10 cellular contexts compared by ENCODE assay signal in genomic region chr12:96218989-96219678, GRCh38. TPM values are rescaled to one million over a fixed set of nuclear protein-coding genes. Genes with fewer than 3 reads are reported as not detected.
DNase-seq lines count a peak whose midpoint lies in the region; ATAC-seq and TF ChIP-seq lines count a peak whose summit lies in the region.
"Had no signal": no experiment of that assay in that cellular context is flagged by ENCODE, and none has a peak within 500 bp of the region (broad histone marks: within the 10 kb centered on the region; RNA-seq: fewer than 3 reads in every experiment).

No MANE protein-coding gene starts in this region.

- TF ChIP-seq CTCF in brain (conservative IDR thresholded peaks at IDR 0.05) (no peak), nephron (IDR thresholded peaks at IDR 0.05; ENCODE audit: unreplicated experiment in 3 of 3) (no peak), Peyer's patch (IDR thresholded peaks at IDR 0.05) (no peak)

- peak; percentile 72 for DNase-seq in COLO668 (lab: John Stamatoyannopoulos, UW; ENCODE audit: unreplicated experiment)
- peak; percentile 64 for DNase-seq in NCI-H146 treated with DMSO at 0.1 percent for 48 hours (lab: John Stamatoyannopoulos, UW; ENCODE audit: unreplicated experiment)
- DNase-seq in stimulated activated CD4-positive, alpha-beta T cell treated with anti-CD3 and anti-CD28 coated beads, Interleukin-1b, Interleukin-23, amount 100 ng/mL, for 48 hours = no peak
- no peak for DNase-seq in activated CD4-positive, CD25-positive, alpha-beta regulatory T cell treated with anti-CD3 and anti-CD28 coated beads, Interleukin-2, amount 50 U/mL, for 72 hours
- DNase-seq in Peyer's patch = no peak
- DNase-seq: Karpas-422 had no signal

- H3K4me3 Mint-ChIP-seq in brain (no peak overlapping the region), nephron (no peak overlapping the region)

- H3K27ac Mint-ChIP-seq in brain (peak overlapping the region in 3 of 5 experiments; percentile 56 to 83 (median 70)), nephron (peak overlapping the region; percentile 30 to 43 (median 30))

- no peak for ATAC-seq in HG03280 (IDR thresholded peaks at IDR 0.05; ENCODE audit: unreplicated experiment)

- no peaks in the 10 kb centered on the region for H3K27me3 ChIP-seq in Peyer's patch

- TF ChIP-seq POLR2A in Peyer's patch (IDR thresholded peaks at IDR 0.05) = no peak

- H3K36me3 Mint-ChIP-seq in brain (no peaks in the 10 kb centered on the region), nephron (ENCODE audit: low read depth) (peaks cover 19% of the 10 kb centered on the region)

- no peaks in the 10 kb centered on the region for H3K9me3 ChIP-seq in Peyer's patch

- no peak overlapping the region for H3K27ac ChIP-seq in Peyer's patch

- H3K4me1 Mint-ChIP-seq in brain (peaks cover 51% of the 10 kb centered on the region), nephron (peaks cover 56% of the 10 kb centered on the region)

- H3K4me1 ChIP-seq in Peyer's patch = peaks cover 0 to 9% (median 2%) of the 10 kb centered on the region in 4 donors

- H3K4me3 ChIP-seq in Peyer's patch = no peak overlapping the region

- no peaks in the 10 kb centered on the region for H3K36me3 ChIP-seq in Peyer's patch

- H3K9me3 Mint-ChIP-seq in brain = peaks cover 0 to 20% (median 7%) of the 10 kb centered on the region in 5 experiments
- H3K9me3 Mint-ChIP-seq in nephron = no peaks in the 10 kb centered on the region
- H3K9me3 Mint-ChIP-seq: activated T-helper 2 cell treated with anti-CD3 and anti-CD28 coated beads, Interferon-gamma antibody, Interleukin-2, Interleukin-4, amounts not matched to agents 10 μg/mL and 5 μg/mL and 100 μg/mL, durations not matched to agents 14 hours and 24 hours and 36 hours had no signal

- H3K27me3 Mint-ChIP-seq in brain (peaks cover 6% of the 10 kb centered on the region), nephron (ENCODE audit: low read depth) (peaks cover 4% of the 10 kb centered on the region)

RNA-seq across cellular contexts. Expression of gene ELK3, which starts 25.0 kb away (rescaled TPM):
- 1.3 TPM for polyA plus RNA-seq in brain (ENCODE audit: insufficient read depth, low read depth, low replicate concordance)
- total RNA-seq in Peyer's patch = 10 to 100 TPM in 2 of 4 donors, 1 to 10 TPM in 2; 5.1 to 23.9 (median 9.4) TPM

Comparison
In these comparisons a context has a peak if more than half of its experiments do, and no peak if none do; other contexts are left out.
1. DNase-seq: peak in COLO668 (single experiment) and NCI-H146 treated with DMSO at 0.1 percent for 48 hours (single experiment); none in stimulated activated CD4-positive, alpha-beta T cell treated with anti-CD3 and anti-CD28 coated beads, Interleukin-1b, Interleukin-23, amount 100 ng/mL, for 48 hours (single experiment), activated CD4-positive, CD25-positive, alpha-beta regulatory T cell treated with anti-CD3 and anti-CD28 coated beads, Interleukin-2, amount 50 U/mL, for 72 hours (single experiment) and Peyer's patch (0 of 3).